11 cellular contexts compared by ENCODE assay signal in the genomic region with DNA sequence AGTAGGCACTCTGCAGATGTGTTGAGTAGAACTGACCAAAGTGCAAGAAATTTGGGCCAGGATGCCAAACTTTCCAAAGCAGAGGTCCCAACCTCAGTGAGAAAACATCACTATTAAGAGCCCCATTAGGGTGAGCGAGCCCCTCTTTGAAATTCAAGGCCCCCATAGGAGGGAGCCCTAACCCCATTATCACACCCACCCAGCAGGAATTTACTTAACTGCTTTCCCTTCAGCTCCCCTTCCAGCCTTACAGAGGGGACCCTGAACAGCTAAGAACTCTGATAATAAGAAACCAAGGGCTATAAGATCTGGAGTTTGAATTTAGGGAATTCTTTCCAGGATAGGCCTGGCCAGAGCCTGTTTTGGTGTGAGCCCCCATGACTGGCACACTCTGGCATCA.
DNase-seq lines count a peak whose midpoint lies in the region; ATAC-seq and TF ChIP-seq lines count a peak whose summit lies in the region.
"Had no signal": no experiment of that assay in that cellular context is flagged by ENCODE, and none has a peak within 500 bp of the region (broad histone marks: within the 10 kb centered on the region; RNA-seq: fewer than 3 reads in every experiment).

No MANE protein-coding gene starts in this region.

- DNase-seq in H7 (peak; percentile 65), Panc1 (ENCODE audit: low read depth, low spot score) (no peak), endodermal cell (no peak), gastrocnemius medialis (no peak), DMS79 (lab: John Stamatoyannopoulos, UW) (no peak), hypothalamus (lab: John Stamatoyannopoulos, UW) (no peak)
- DNase-seq in central memory CD4-positive, alpha-beta T cell, result no peak
- DNase-seq: NCI-H2029 treated with DMSO at 0.1 percent for 48 hours had no signal

- H3K27ac ChIP-seq in Panc1 (ENCODE audit: low read length) (peak overlapping the region; percentile 60), endodermal cell (ENCODE audit: low read depth, low read length) (no peak overlapping the region), gastrocnemius medialis (peak overlapping the region; percentile 46 to 77 (median 58))
- H3K27ac ChIP-seq: SJCRH30 had no signal

- H3K9me3 Mint-ChIP-seq in endodermal cell, result peaks cover 2% of the 10 kb centered on the region
- H3K9me3 Mint-ChIP-seq: neural crest cell had no signal

- POLR2A ChIA-PET in Panc1 (lab: Charles Lee), result no interaction called here

- no peaks in the 10 kb centered on the region for H3K36me3 Mint-ChIP-seq in endodermal cell (ENCODE audit: low read depth)

- no peak overlapping the region for H3K9ac ChIP-seq in endodermal cell (ENCODE audit: extremely low read depth, low read length, poor library complexity, severe bottlenecking)

- no peaks in the 10 kb centered on the region for H3K9me3 ChIP-seq in Panc1 (ENCODE audit: control insufficient read depth, insufficient read depth, low read depth, low read length)
- H3K9me3 ChIP-seq in endodermal cell (ENCODE audit: control insufficient read depth, low read length), result no peaks in the 10 kb centered on the region
- no peaks in the 10 kb centered on the region for H3K9me3 ChIP-seq in gastrocnemius medialis
- H3K9me3 ChIP-seq: SJCRH30 had no signal

- H3K4me1 Mint-ChIP-seq in endodermal cell, result peaks cover 12% of the 10 kb centered on the region

- 93 to 100% methylated on average over 1 of the region's 1 CpG for WGBS in endodermal cell (ENCODE audit: insufficient coverage in 1 of 2, insufficient read length in 1 of 2), 2 experiments

- TF ChIP-seq POLR2A in gastrocnemius medialis (IDR thresholded peaks at IDR 0.05), result no peak

- in situ Hi-C loops in Panc1 (cut with HindIII; ENCODE audit: low pct_unique_long_range_greater_than_20kb, low sequenced_read_pairs), result no loop called here
- in situ Hi-C loops in gastrocnemius medialis (cut with MboI; ENCODE audit: low sequenced_read_pairs in 4 of 4), result no loop called here

- H3K27me3 ChIP-seq in H7 (ENCODE audit: control insufficient read depth, insufficient read depth, low read length) (no peaks in the 10 kb centered on the region), Panc1 (ENCODE audit: control insufficient read depth, insufficient read depth, low read length) (no peaks in the 10 kb centered on the region), endodermal cell (ENCODE audit: control insufficient read depth, insufficient read depth, low read length, poor library complexity, severe bottlenecking) (no peaks in the 10 kb centered on the region), gastrocnemius medialis (no peaks in the 10 kb centered on the region)
- H3K27me3 ChIP-seq: SJCRH30 had no signal

- no peak overlapping the region for H3K4me3 ChIP-seq in H7 (ENCODE audit: insufficient read depth, low read depth, low read length)
- no peak overlapping the region for H3K4me3 ChIP-seq in Panc1 (ENCODE audit: low read depth in 2 of 2, low read length in 2 of 2)
- H3K4me3 ChIP-seq in endodermal cell (ENCODE audit: low read length), result no peak overlapping the region
- H3K4me3 ChIP-seq in gastrocnemius medialis, result no peak overlapping the region
- H3K4me3 ChIP-seq: SJCRH30 had no signal

- H3K36me3 ChIP-seq in H7 (replicated peaks; ENCODE audit: control insufficient read depth, insufficient read depth, low read length) (no peaks in the 10 kb centered on the region), Panc1 (ENCODE audit: control insufficient read depth, insufficient read depth, low read length) (no peaks in the 10 kb centered on the region), endodermal cell (ENCODE audit: control insufficient read depth, insufficient read depth, low read length) (no peaks in the 10 kb centered on the region), gastrocnemius medialis (peaks cover 0 to 6% of the 10 kb centered on the region in 2 donors)
- H3K36me3 ChIP-seq: SJCRH30 had no signal

- H3K27me3 Mint-ChIP-seq in endodermal cell (ENCODE audit: insufficient read depth), result no peaks in the 10 kb centered on the region

- no peak overlapping the region for H3K4me3 Mint-ChIP-seq in endodermal cell
- H3K4me3 Mint-ChIP-seq: neural crest cell had no signal

- CTCF ChIA-PET in Panc1 (lab: Charles Lee), result interaction anchor here (1.0 kb wide), 1 partner anchor 185 kb away, joined by 4 read pairs; no protein-coding TSS in a partner anchor

- intact Hi-C loops in Panc1 (cut with micrococcal nuclease; ENCODE audit: unreplicated experiment), result no loop called here
- intact Hi-C loops in gastrocnemius medialis (cut with DNase I; ENCODE audit: low total_unique reads), result loop anchor here (2.0 to 5.0 kb wide), 2 partner anchors 35 to 45 kb away; no protein-coding TSS in a partner anchor

- H3K4me1 ChIP-seq in Panc1 (ENCODE audit: control insufficient read depth, insufficient read depth, low read length), result peaks cover 14% of the 10 kb centered on the region
- H3K4me1 ChIP-seq in endodermal cell (ENCODE audit: control insufficient read depth, insufficient read depth, low read length), result no peaks in the 10 kb centered on the region
- H3K4me1 ChIP-seq in gastrocnemius medialis, result peaks cover 18 to 19% of the 10 kb centered on the region in 2 donors
- H3K4me1 ChIP-seq: SJCRH30 had no signal

- H3K27ac Mint-ChIP-seq in endodermal cell, result peak overlapping the region; percentile 21

- ATAC-seq in Panc1 (peak; percentile 39), gastrocnemius medialis (no peak), HG02610 (IDR thresholded peaks at IDR 0.05; ENCODE audit: unreplicated experiment) (no peak)

- BruUV-seq in Panc1 (replicated peaks; lab: Mats Ljungman, UMichigan), result no TSS peak

- no peak for TF ChIP-seq CTCF in Panc1 (IDR thresholded peaks at IDR 0.05)
- TF ChIP-seq CTCF in endodermal cell (conservative IDR thresholded peaks at IDR 0.05), result no peak
- no peak for TF ChIP-seq CTCF in gastrocnemius medialis (IDR thresholded peaks at IDR 0.05 in 4 of 5, conservative IDR thresholded peaks at IDR 0.05 in 1 of 5)
